2 cellular contexts compared by ENCODE assay signal in the genomic region with DNA sequence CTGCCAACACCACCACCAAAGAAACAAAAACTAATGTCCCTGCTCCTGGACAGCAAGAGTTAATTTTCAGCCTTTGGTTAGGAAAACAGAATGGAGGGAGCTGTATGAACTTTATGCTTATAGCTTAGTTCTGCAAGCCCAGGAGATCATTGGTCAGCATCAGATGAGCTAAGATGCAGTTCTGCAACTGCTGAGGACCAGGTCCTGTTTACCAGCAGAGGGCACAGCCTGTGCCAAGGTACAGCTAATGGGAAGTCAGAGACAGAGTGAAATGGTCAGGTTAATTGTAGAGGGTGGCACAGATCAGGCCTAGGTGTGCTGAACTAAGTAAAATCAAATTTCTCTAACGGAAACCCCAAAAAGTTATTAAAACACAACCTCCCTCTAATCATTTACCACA.
TF ChIP-seq lines count a peak whose summit lies in the region.

No MANE protein-coding gene starts in this region.

TF ChIP-seq in HCT116, 20 proteins besides CTCF, POLR2A, EP300 and RAD21 (continued from another document):
- TF ChIP-seq, protein P1, sequence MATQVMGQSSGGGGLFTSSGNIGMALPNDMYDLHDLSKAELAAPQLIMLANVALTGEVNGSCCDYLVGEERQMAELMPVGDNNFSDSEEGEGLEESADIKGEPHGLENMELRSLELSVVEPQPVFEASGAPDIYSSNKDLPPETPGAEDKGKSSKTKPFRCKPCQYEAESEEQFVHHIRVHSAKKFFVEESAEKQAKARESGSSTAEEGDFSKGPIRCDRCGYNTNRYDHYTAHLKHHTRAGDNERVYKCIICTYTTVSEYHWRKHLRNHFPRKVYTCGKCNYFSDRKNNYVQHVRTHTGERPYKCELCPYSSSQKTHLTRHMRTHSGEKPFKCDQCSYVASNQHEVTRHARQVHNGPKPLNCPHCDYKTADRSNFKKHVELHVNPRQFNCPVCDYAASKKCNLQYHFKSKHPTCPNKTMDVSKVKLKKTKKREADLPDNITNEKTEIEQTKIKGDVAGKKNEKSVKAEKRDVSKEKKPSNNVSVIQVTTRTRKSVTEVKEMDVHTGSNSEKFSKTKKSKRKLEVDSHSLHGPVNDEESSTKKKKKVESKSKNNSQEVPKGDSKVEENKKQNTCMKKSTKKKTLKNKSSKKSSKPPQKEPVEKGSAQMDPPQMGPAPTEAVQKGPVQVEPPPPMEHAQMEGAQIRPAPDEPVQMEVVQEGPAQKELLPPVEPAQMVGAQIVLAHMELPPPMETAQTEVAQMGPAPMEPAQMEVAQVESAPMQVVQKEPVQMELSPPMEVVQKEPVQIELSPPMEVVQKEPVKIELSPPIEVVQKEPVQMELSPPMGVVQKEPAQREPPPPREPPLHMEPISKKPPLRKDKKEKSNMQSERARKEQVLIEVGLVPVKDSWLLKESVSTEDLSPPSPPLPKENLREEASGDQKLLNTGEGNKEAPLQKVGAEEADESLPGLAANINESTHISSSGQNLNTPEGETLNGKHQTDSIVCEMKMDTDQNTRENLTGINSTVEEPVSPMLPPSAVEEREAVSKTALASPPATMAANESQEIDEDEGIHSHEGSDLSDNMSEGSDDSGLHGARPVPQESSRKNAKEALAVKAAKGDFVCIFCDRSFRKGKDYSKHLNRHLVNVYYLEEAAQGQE (IDR thresholded peaks at IDR 0.05; ENCODE audit: low read depth), result no peak
- TF ChIP-seq, protein P2, sequence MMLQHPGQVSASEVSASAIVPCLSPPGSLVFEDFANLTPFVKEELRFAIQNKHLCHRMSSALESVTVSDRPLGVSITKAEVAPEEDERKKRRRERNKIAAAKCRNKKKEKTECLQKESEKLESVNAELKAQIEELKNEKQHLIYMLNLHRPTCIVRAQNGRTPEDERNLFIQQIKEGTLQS (IDR thresholded peaks at IDR 0.05), result no peak
- no peak for TF ChIP-seq SP1 (IDR thresholded peaks at IDR 0.05; ENCODE audit: low read depth)

TF ChIP-seq in SK-N-SH, 30 proteins besides CTCF, POLR2A, EP300 and RAD21 (continued from another document):
- TF ChIP-seq, protein P1 (IDR thresholded peaks at IDR 0.05; ENCODE audit: low read depth, low read length), result no peak
- no peak for TF ChIP-seq JUND (IDR thresholded peaks at IDR 0.05)
TF ChIP-seq in SK-N-SH: peak in this region for 1.
